ENCODE assay signal across 12 cellular contexts in the genomic region with DNA sequence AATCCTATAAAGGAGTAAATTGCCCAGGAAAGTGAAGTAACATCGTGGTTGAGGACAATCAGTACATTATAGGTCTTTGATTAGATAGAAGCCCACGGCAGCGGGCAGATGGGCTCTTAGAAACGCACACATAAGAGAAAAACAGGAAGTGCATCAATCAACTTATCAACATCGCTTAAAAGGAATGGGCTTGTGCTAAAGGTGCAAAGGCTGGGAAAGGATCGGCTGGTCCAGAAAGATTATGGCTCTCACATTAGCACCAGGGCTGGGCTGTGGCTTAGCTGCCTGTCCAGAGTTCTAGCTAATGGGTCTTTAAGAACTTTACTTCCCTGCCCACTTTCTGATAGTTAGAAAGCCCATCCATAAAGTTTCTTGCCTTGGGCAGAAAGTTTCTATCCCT.
DNase-seq lines count a peak whose midpoint lies in the region; ATAC-seq lines count a peak whose summit lies in the region.
"Had no signal": no experiment of that assay in that cellular context is flagged by ENCODE, and none has a peak within 500 bp of the region (broad histone marks: within the 10 kb centered on the region; RNA-seq: fewer than 3 reads in every experiment).

No MANE protein-coding gene starts in this region.

- H3K36me3 Mint-ChIP-seq in activated T-cell treated with anti-CD3 and anti-CD28 coated beads, Interleukin-2, amount 50 U/mL, for 24 hours (ENCODE audit: low read depth) = peaks cover 23% of the 10 kb centered on the region
- peaks cover 48% of the 10 kb centered on the region for H3K36me3 Mint-ChIP-seq in activated T-helper 2 cell treated with anti-CD3 and anti-CD28 coated beads, Interferon-gamma antibody, Interleukin-2, Interleukin-4, amounts not matched to agents 10 μg/mL and 5 μg/mL and 100 μg/mL, durations not matched to agents 14 hours and 24 hours and 36 hours (ENCODE audit: low read depth)
- H3K36me3 Mint-ChIP-seq in stimulated activated naive B cell treated with anti-CD40 and anti-IgM and Interleukin-4, amounts not matched to agents 10 μg/mL and 1 μg/mL and 100 μg/mL, for 72 hours = peaks cover 8% of the 10 kb centered on the region in 2 donors

- ATAC-seq in stimulated activated naive B cell treated with anti-CD40 and anti-IgM and Interleukin-4, amounts not matched to agents 10 μg/mL and 1 μg/mL and 100 μg/mL, for 72 hours (replicated peaks) = peak; percentile 16 to 31
- ATAC-seq: HepG2 had no signal

- H3K4me3 Mint-ChIP-seq in activated T-cell treated with anti-CD3 and anti-CD28 coated beads, Interleukin-2, amount 50 U/mL, for 24 hours = peak overlapping the region; percentile 81
- peak overlapping the region; percentile 88 for H3K4me3 Mint-ChIP-seq in activated T-helper 2 cell treated with anti-CD3 and anti-CD28 coated beads, Interferon-gamma antibody, Interleukin-2, Interleukin-4, amounts not matched to agents 10 μg/mL and 5 μg/mL and 100 μg/mL, durations not matched to agents 14 hours and 24 hours and 36 hours (ENCODE audit: low read depth)
- H3K4me3 Mint-ChIP-seq in stimulated activated naive B cell treated with anti-CD40 and anti-IgM and Interleukin-4, amounts not matched to agents 10 μg/mL and 1 μg/mL and 100 μg/mL, for 72 hours = peak overlapping the region; percentile 27 to 84

- peaks cover 45% of the 10 kb centered on the region for H3K4me1 Mint-ChIP-seq in activated T-cell treated with anti-CD3 and anti-CD28 coated beads, Interleukin-2, amount 50 U/mL, for 24 hours (ENCODE audit: low read depth)
- H3K4me1 Mint-ChIP-seq in activated T-helper 2 cell treated with anti-CD3 and anti-CD28 coated beads, Interferon-gamma antibody, Interleukin-2, Interleukin-4, amounts not matched to agents 10 μg/mL and 5 μg/mL and 100 μg/mL, durations not matched to agents 14 hours and 24 hours and 36 hours (ENCODE audit: low read depth) = peaks cover 43% of the 10 kb centered on the region
- H3K4me1 Mint-ChIP-seq in stimulated activated naive B cell treated with anti-CD40 and anti-IgM and Interleukin-4, amounts not matched to agents 10 μg/mL and 1 μg/mL and 100 μg/mL, for 72 hours = peaks cover 17 to 21% of the 10 kb centered on the region in 2 donors

- DNase-seq in activated T-cell treated with anti-CD3 and anti-CD28 coated beads, Interleukin-2, amount 50 U/mL, for 24 hours = no peak
- DNase-seq in activated T-cell treated with anti-CD3 and anti-CD28 coated beads, Interleukin-2, amount 50 U/mL, for 1 hour = no peak
- DNase-seq in NCI-H748 treated with DMSO at 0.1 percent for 48 hours (lab: John Stamatoyannopoulos, UW) (peak; percentile 3), DMS 273 treated with DMSO at 0.1 percent for 48 hours (lab: John Stamatoyannopoulos, UW) (no peak), mesenteric fat pad (ENCODE audit: low spot score) (no peak), GDM1 (lab: John Stamatoyannopoulos, UW) (no peak)
- peak; percentile 32 for DNase-seq in activated T-helper 2 cell treated with anti-CD3 and anti-CD28 coated beads, Interferon-gamma antibody, Interleukin-2, Interleukin-4, amounts not matched to agents 10 μg/mL and 5 μg/mL and 100 μg/mL, durations not matched to agents 14 hours and 24 hours and 36 hours (ENCODE audit: low spot score)
- no peak for DNase-seq in stimulated activated naive B cell treated with anti-CD40 and anti-IgM and Interleukin-4, amounts not matched to agents 10 μg/mL and 1 μg/mL and 100 μg/mL, for 72 hours
- DNase-seq: foreskin melanocyte, NCI-H2029, SW 1271 had no signal

- H3K9me3 Mint-ChIP-seq in activated T-cell treated with anti-CD3 and anti-CD28 coated beads, Interleukin-2, amount 50 U/mL, for 24 hours = peaks cover 20% of the 10 kb centered on the region
- peaks cover 33% of the 10 kb centered on the region for H3K9me3 Mint-ChIP-seq in activated T-helper 2 cell treated with anti-CD3 and anti-CD28 coated beads, Interferon-gamma antibody, Interleukin-2, Interleukin-4, amounts not matched to agents 10 μg/mL and 5 μg/mL and 100 μg/mL, durations not matched to agents 14 hours and 24 hours and 36 hours
- peaks cover 9 to 14% of the 10 kb centered on the region in 2 donors for H3K9me3 Mint-ChIP-seq in stimulated activated naive B cell treated with anti-CD40 and anti-IgM and Interleukin-4, amounts not matched to agents 10 μg/mL and 1 μg/mL and 100 μg/mL, for 72 hours

- intact Hi-C loops in activated T-helper 2 cell treated with anti-CD3 and anti-CD28 coated beads, Interferon-gamma antibody, Interleukin-2, Interleukin-4, amounts not matched to agents 10 μg/mL and 5 μg/mL and 100 μg/mL, durations not matched to agents 14 hours and 24 hours and 36 hours (cut with micrococcal nuclease) = loop anchor here (1.0 to 10.0 kb wide), 5 partner anchors 26 to 288 kb away; partner anchors contain the start of gene TNRC6C

- peak overlapping the region; percentile 96 for H3K27ac Mint-ChIP-seq in activated T-cell treated with anti-CD3 and anti-CD28 coated beads, Interleukin-2, amount 50 U/mL, for 24 hours
- peak overlapping the region; percentile 98 for H3K27ac Mint-ChIP-seq in activated T-helper 2 cell treated with anti-CD3 and anti-CD28 coated beads, Interferon-gamma antibody, Interleukin-2, Interleukin-4, amounts not matched to agents 10 μg/mL and 5 μg/mL and 100 μg/mL, durations not matched to agents 14 hours and 24 hours and 36 hours
- peak overlapping the region; percentile 94 for H3K27ac Mint-ChIP-seq in stimulated activated naive B cell treated with anti-CD40 and anti-IgM and Interleukin-4, amounts not matched to agents 10 μg/mL and 1 μg/mL and 100 μg/mL, for 72 hours

- no peaks in the 10 kb centered on the region for H3K27me3 Mint-ChIP-seq in activated T-cell treated with anti-CD3 and anti-CD28 coated beads, Interleukin-2, amount 50 U/mL, for 24 hours
- H3K27me3 Mint-ChIP-seq in activated T-helper 2 cell treated with anti-CD3 and anti-CD28 coated beads, Interferon-gamma antibody, Interleukin-2, Interleukin-4, amounts not matched to agents 10 μg/mL and 5 μg/mL and 100 μg/mL, durations not matched to agents 14 hours and 24 hours and 36 hours (ENCODE audit: low read depth) = no peaks in the 10 kb centered on the region
- H3K27me3 Mint-ChIP-seq in stimulated activated naive B cell treated with anti-CD40 and anti-IgM and Interleukin-4, amounts not matched to agents 10 μg/mL and 1 μg/mL and 100 μg/mL, for 72 hours = no peaks in the 10 kb centered on the region

Comparison
In these comparisons a context has a peak if more than half of its experiments do, and no peak if none do; other contexts are left out.
1. DNase-seq: peak in NCI-H748 treated with DMSO at 0.1 percent for 48 hours (single experiment) and activated T-helper 2 cell treated with anti-CD3 and anti-CD28 coated beads, Interferon-gamma antibody, Interleukin-2, Interleukin-4, amounts not matched to agents 10 μg/mL and 5 μg/mL and 100 μg/mL, durations not matched to agents 14 hours and 24 hours and 36 hours (single experiment); none in activated T-cell treated with anti-CD3 and anti-CD28 coated beads, Interleukin-2, amount 50 U/mL, for 24 hours (single experiment), activated T-cell treated with anti-CD3 and anti-CD28 coated beads, Interleukin-2, amount 50 U/mL, for 1 hour (single experiment), stimulated activated naive B cell treated with anti-CD40 and anti-IgM and Interleukin-4, amounts not matched to agents 10 μg/mL and 1 μg/mL and 100 μg/mL, for 72 hours (single experiment), DMS 273 treated with DMSO at 0.1 percent for 48 hours (single experiment), mesenteric fat pad (single experiment) and GDM1 (single experiment).
2. Peak in every context shown above with its lines, with median percentiles within 50 percentile points of each other: H3K27ac Mint-ChIP-seq and H3K4me3 Mint-ChIP-seq.